Comparison of ENCODE assay signal across 20 cellular contexts in the genomic region with DNA sequence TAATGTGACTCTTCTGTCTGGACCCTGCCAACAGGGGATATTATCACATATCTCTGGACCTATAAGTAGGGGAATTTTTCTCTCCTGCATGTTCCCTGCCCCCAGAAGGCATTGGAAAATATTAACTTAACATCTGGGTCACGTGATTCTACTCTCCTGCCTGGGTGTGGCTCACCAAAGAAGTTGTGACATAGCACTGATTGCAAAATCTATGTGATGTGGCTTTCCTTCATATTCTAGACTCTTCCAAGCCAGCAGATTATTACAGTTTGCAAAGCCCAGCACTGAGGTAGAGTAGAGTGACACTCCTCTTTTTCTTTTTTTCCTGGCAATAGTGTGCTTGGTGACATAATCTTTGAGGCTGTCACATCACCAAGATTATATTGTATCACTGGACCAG. TPM values are rescaled to one million over a fixed set of nuclear protein-coding genes. Genes with fewer than 3 reads are reported as not detected.
"Had no signal": no experiment of that assay in that cellular context is flagged by ENCODE, and none has a peak within 500 bp of the region (broad histone marks: within the 10 kb centered on the region; RNA-seq: fewer than 3 reads in every experiment).

No MANE protein-coding gene starts in this region.

RNA-seq across cellular contexts. Expression of gene BPY2B, which starts 3.4 kb away (rescaled TPM):
- total RNA-seq: activated naive CD4-positive, alpha-beta T cell treated with anti-CD3 and anti-CD28 coated beads for 36 hours; activated naive CD4-positive, alpha-beta T cell treated with anti-CD3 and anti-CD28 coated beads, Interleukin-2, amount 50 U/mL, for 72 hours; activated naive CD8-positive, alpha-beta T cell treated with anti-CD3 and anti-CD28 coated beads for 36 hours; activated naive CD8-positive, alpha-beta T cell treated with anti-CD3 and anti-CD28 coated beads, Interleukin-2, amount 10 ng/mL, durations not matched to agents 7 days and 5 days; activated T-cell treated with anti-CD3 and anti-CD28 coated beads, Interleukin-2, amount 50 U/mL, for 4 hours; activated T-cell treated with anti-CD3 and anti-CD28 coated beads, Interleukin-2, amount 50 U/mL, for 72 hours; activated T-helper 1 cell treated with anti-CD3 and anti-CD28 coated beads, Interleukin-12 subunit alpha, Interleukin-12 subunit beta, Interleukin-2, Interleukin-4 antibody, amounts not matched to agents 30 ng/mL and 10 ng/mL and 1 ng/mL, durations not matched to agents 14 hours and 24 hours and 36 hours; activated T-helper 17 cell treated with anti-CD3 and anti-CD28 coated beads, Interleukin-2, amount 50 U/mL, for 72 hours; activated T-helper 2 cell treated with anti-CD3 and anti-CD28 coated beads, Interferon-gamma antibody, Interleukin-2, Interleukin-4, amounts not matched to agents 10 μg/mL and 5 μg/mL and 100 μg/mL, durations not matched to agents 14 hours and 24 hours and 36 hours; adrenal gland; aorta; ascending aorta; astrocyte; body of pancreas; breast epithelium; bronchial epithelial cell; cardiac muscle cell; cardiac septum; cerebellum; chondrocyte had no signal
